ENCODE assay signal across 19 cellular contexts in the genomic region with DNA sequence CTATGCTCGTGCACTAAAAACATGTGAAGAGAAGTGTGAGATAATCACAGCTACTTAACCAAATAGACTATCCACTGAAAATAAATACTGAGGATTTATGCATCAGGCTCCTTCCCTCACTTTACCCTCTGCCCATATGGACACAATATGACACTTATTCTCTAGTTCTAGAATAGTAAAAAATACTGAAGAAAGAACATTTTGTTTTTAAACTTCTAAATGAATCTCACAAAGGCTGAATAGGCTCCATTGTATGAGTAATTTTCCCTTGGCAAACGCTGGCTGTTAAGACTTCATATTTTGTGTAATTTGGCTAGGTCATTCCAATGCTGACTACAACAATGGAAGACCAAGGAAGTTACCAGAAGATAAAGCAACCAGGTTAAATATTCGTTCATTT. TPM values are rescaled to one million over a fixed set of nuclear protein-coding genes. Genes with fewer than 3 reads are reported as not detected.
DNase-seq lines count a peak whose midpoint lies in the region; ATAC-seq, FAIRE-seq and TF ChIP-seq lines count a peak whose summit lies in the region.
"Had no signal": no experiment of that assay in that cellular context is flagged by ENCODE, and none has a peak within 500 bp of the region (broad histone marks: within the 10 kb centered on the region; RNA-seq: fewer than 3 reads in every experiment).

No MANE protein-coding gene starts in this region.

- intact Hi-C loops in ovary (cut with DNase I) = no loop called here

- in situ Hi-C loops in astrocyte of the spinal cord (cut with HindIII; ENCODE audit: low sequenced_read_pairs) = no loop called here

- peaks cover 0 to 3% of the 10 kb centered on the region in 2 donors for H3K4me1 ChIP-seq in small intestine (ENCODE audit: control insufficient read depth in 2 of 2, insufficient read depth in 1 of 2, low read depth in 1 of 2, low read length in 1 of 2)
- peaks cover 18% of the 10 kb centered on the region for H3K4me1 ChIP-seq in ovary (ENCODE audit: insufficient read depth)
- H3K4me1 ChIP-seq: gastrocnemius medialis had no signal

- H3K27me3 ChIP-seq in small intestine (ENCODE audit: control insufficient read depth in 2 of 2, insufficient read depth in 2 of 2, low read length in 2 of 2) = no peaks in the 10 kb centered on the region
- no peaks in the 10 kb centered on the region for H3K27me3 ChIP-seq in ovary
- H3K27me3 ChIP-seq: gastrocnemius medialis, left lung had no signal

- H3K36me3 ChIP-seq in small intestine (ENCODE audit: control insufficient read depth in 2 of 2, insufficient read depth in 2 of 2, low read length in 2 of 2) (peaks cover 5 to 9% of the 10 kb centered on the region in 2 donors), ovary (no peaks in the 10 kb centered on the region)

- H3K9me3 ChIP-seq in small intestine (ENCODE audit: control insufficient read depth, low read depth) (no peaks in the 10 kb centered on the region), ovary (no peaks in the 10 kb centered on the region)
- H3K9me3 ChIP-seq: gastrocnemius medialis, left lung had no signal

- 84 to 89% (median 86%) methylated on average over 3 of the region's 3 CpGs for WGBS in small intestine, 3 donors
- WGBS in ovary, 3 donors = 24 to 27% (median 26%) methylated on average over 3 of the region's 3 CpGs

- TF ChIP-seq POLR2A in ovary (IDR thresholded peaks at IDR 0.05) = no peak

- H3K27ac ChIP-seq in small intestine (ENCODE audit: low read depth in 1 of 2, low read length in 1 of 2) (peak overlapping the region; percentile 9 to 20), ovary (no peak overlapping the region)
- H3K27ac ChIP-seq: C4-2B, gastrocnemius medialis had no signal

- no peak for FAIRE-seq in small intestine (lab: Jason Lieb, UNC)
- FAIRE-seq: H54 had no signal

- TF ChIP-seq EP300 in ovary (IDR thresholded peaks at IDR 0.05) = no peak

- TF ChIP-seq CTCF in astrocyte of the spinal cord (IDR thresholded peaks at IDR 0.05; ENCODE audit: low read depth, low read length) = no peak
- TF ChIP-seq CTCF in fibroblast of the aortic adventitia (IDR thresholded peaks at IDR 0.05; ENCODE audit: insufficient read depth, low read length) = no peak
- TF ChIP-seq CTCF in ovary (IDR thresholded peaks at IDR 0.05) = no peak

- H3K4me3 ChIP-seq in astrocyte of the spinal cord (ENCODE audit: low read depth, low read length) (no peak overlapping the region), fibroblast of the aortic adventitia (ENCODE audit: low read depth, low read length) (no peak overlapping the region), small intestine (ENCODE audit: low read depth in 1 of 2, low read length in 2 of 2) (no peak overlapping the region), ovary (no peak overlapping the region)
- H3K4me3 ChIP-seq: gastrocnemius medialis, left lung had no signal

- ATAC-seq in GM21576 (IDR thresholded peaks at IDR 0.05; ENCODE audit: unreplicated experiment) = no peak
- ATAC-seq: gastrocnemius medialis, T-helper 17 cell had no signal

- peak; percentile 60 for DNase-seq in EH (ENCODE audit: low read depth)
- peak; percentile 57 for DNase-seq in astrocyte of the spinal cord (ENCODE audit: low read depth, low spot score)
- DNase-seq in fibroblast of the aortic adventitia (ENCODE audit: low read depth) = peak; percentile 76
- no peak for DNase-seq in small intestine
- no peak for DNase-seq in T-helper 1 cell
- no peak for DNase-seq in Kasumi-1 (lab: John Stamatoyannopoulos, UW)
- no peak for DNase-seq in ovary
- DNase-seq: activated naive CD8-positive, alpha-beta T cell treated with anti-CD3 and anti-CD28 coated beads, Interleukin-2, amount 10 ng/mL, durations not matched to agents 7 days and 5 days; gastrocnemius medialis; left lung; NCI-H1694; NK-92 treated with Interleukin-12 subunit alpha and Interleukin-12 subunit beta, amount 100 ng/mL, for 24 hours; posterior cingulate gyrus; T-helper 17 cell had no signal

RNA-seq across cellular contexts. Expression of gene HPS5, which starts 9.9 kb away (rescaled TPM):
- total RNA-seq in fibroblast of the aortic adventitia (ENCODE audit: low replicate concordance) = 32.3 and 43.3 TPM in 2 replicates
- polyA plus RNA-seq in small intestine = 10 to 100 TPM in 2 of 3 donors, 1 to 10 TPM in 1; 9.0 to 25.0 (median 11.6) TPM
- total RNA-seq in ovary = 10 to 100 TPM; 17.5 to 32.7 (median 18.5) TPM
- polyA plus RNA-seq in ovary = 10 to 100 TPM; 11.0 to 19.0 TPM

RNA-seq across cellular contexts. Expression of gene GTF2H1, which starts 10.4 kb away (rescaled TPM):
- total RNA-seq in fibroblast of the aortic adventitia (ENCODE audit: low replicate concordance) = 71.5 and 95.4 TPM in 2 replicates
- 10 to 100 TPM; 23.1 to 28.9 (median 25.7) TPM for polyA plus RNA-seq in small intestine
- total RNA-seq in ovary = 10 to 100 TPM; 30.0 to 48.3 (median 38.3) TPM
- polyA plus RNA-seq in ovary = 10 to 100 TPM; 23.9 to 41.0 TPM

RNA-seq across cellular contexts. Expression of gene SAA1, which starts 45.9 kb away (rescaled TPM):
- total RNA-seq in fibroblast of the aortic adventitia (ENCODE audit: low replicate concordance) (not detected in 2 replicates), ovary (10 to 100 TPM in 2 of 7 donors, 1 to 10 TPM in 4, not detected in 1; 1.1 to 14.4 (median 4.9) TPM)
- polyA plus RNA-seq in small intestine (10 to 100 TPM in 1 of 3 donors, 1 to 10 TPM in 2; 3.0 to 64.0 (median 9.8) TPM), ovary (1 to 10 TPM; 1.3 to 4.3 TPM)
- total RNA-seq: activated CD8-positive, alpha-beta memory T cell treated with anti-CD3 and anti-CD28 coated beads for 36 hours; activated naive CD8-positive, alpha-beta T cell treated with anti-CD3 and anti-CD28 coated beads, Interleukin-2, amount 10 ng/mL, durations not matched to agents 7 days and 5 days; T-helper 17 cell; urinary bladder had no signal

Comparison
In these comparisons a context has a peak if more than half of its experiments do, and no peak if none do; other contexts are left out.
1. DNase-seq: peak in EH (single experiment), astrocyte of the spinal cord (single experiment) and fibroblast of the aortic adventitia (single experiment); none in small intestine (single experiment), T-helper 1 cell (0 of 5), Kasumi-1 (0 of 2) and ovary (0 of 5).
2. H3K27ac ChIP-seq: peak in small intestine (2 of 2); none in ovary (0 of 2).